In the genomic region with DNA sequence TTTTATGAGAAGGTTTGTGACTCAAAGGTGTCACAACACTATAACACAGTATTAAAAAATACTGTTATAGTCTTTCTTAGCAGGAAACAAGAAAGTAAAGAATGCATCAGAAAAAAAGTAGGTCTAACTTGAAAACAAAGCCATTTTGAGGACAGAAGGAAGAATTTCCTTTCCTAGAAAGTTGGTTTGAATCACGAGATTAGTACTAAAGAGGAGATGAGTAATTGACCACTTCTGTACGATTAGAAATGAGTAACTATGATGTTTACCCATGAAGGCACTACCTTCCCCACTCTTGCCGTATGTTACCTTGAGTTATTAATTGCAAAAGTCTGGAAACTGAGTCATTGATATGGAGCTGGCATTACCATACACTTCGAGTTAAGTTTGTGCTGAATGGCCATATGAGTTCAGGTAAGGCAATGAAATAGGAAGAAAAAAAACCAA, we compare ENCODE assay signal across 17 cellular contexts.
DNase-seq lines count a peak whose midpoint lies in the region; ATAC-seq and TF ChIP-seq lines count a peak whose summit lies in the region.
"Had no signal": no experiment of that assay in that cellular context is flagged by ENCODE, and none has a peak within 500 bp of the region (broad histone marks: within the 10 kb centered on the region; RNA-seq: fewer than 3 reads in every experiment).

No MANE protein-coding gene starts in this region.

- H3F3A ChIP-seq in SK-N-SH (replicated peaks; ENCODE audit: insufficient read depth) = no peaks in the 10 kb centered on the region

- CTCF ChIA-PET in SK-N-SH (lab: Yijun Ruan, JAX) = interaction anchor here (0.7 kb wide), 1 partner anchor 212 kb away, joined by 3 read pairs; no protein-coding TSS in a partner anchor

- POLR2A ChIA-PET in SK-N-SH (lab: Yijun Ruan, JAX) = no interaction called here

- H3K27ac ChIP-seq in SK-N-SH (ENCODE audit: low read depth in 2 of 2, low read length in 1 of 2) = 0 out of 4 replicates have a peak overlapping the region, but pooled peaks of 1 of the 2 experiments have one; percentile 14
- no peak overlapping the region for H3K27ac ChIP-seq in heart right ventricle
- H3K27ac ChIP-seq: 22Rv1, thyroid gland had no signal

- TF ChIP-seq CTCF in SK-N-SH (IDR thresholded peaks at IDR 0.05) (no peak), choroid plexus epithelial cell (conservative IDR thresholded peaks at IDR 0.05; ENCODE audit: low read depth, low read length) (no peak), heart right ventricle (IDR thresholded peaks at IDR 0.05) (no peak)

- no peak overlapping the region for H3K4me3 ChIP-seq in SK-N-SH (ENCODE audit: low read depth in 2 of 2, low read length in 1 of 2)
- no peak overlapping the region for H3K4me3 ChIP-seq in choroid plexus epithelial cell (ENCODE audit: low read depth, low read length)
- H3K4me3 ChIP-seq in heart right ventricle = no peak overlapping the region
- H3K4me3 ChIP-seq: thyroid gland had no signal

- H4K20me1 ChIP-seq in SK-N-SH (ENCODE audit: insufficient read depth) = no peaks in the 10 kb centered on the region

- H3K4me1 ChIP-seq in SK-N-SH (ENCODE audit: control insufficient read depth in 1 of 2, insufficient read depth in 2 of 2, low read depth in 1 of 2, low read length in 1 of 2) (peaks cover 0 to 3% of the 10 kb centered on the region in 2 experiments; a peak in 1 of 4 replicates), heart right ventricle (peaks cover 0 to 25% (median 19%) of the 10 kb centered on the region in 9 donors)
- H3K4me1 ChIP-seq: thyroid gland had no signal

- H3K36me3 ChIP-seq in SK-N-SH (replicated peaks in 1 of 2; ENCODE audit: control insufficient read depth in 1 of 2, insufficient read depth in 2 of 2, low read length in 1 of 2) (peaks cover 2 to 11% of the 10 kb centered on the region in 2 experiments), heart right ventricle (peaks cover 0 to 7% (median 0%) of the 10 kb centered on the region in 9 donors)
- H3K36me3 ChIP-seq: thyroid gland had no signal

- no peak overlapping the region for H2AFZ ChIP-seq in SK-N-SH (ENCODE audit: low read depth)

- peak in 1 of 2 experiments; percentile 66; a peak in 1 of 4 replicates for TF ChIP-seq EP300 in SK-N-SH (IDR thresholded peaks at IDR 0.05; ENCODE audit: borderline replicate concordance in 1 of 2, low read depth in 1 of 2, low read length in 1 of 2)

- ATAC-seq in SK-N-SH treated with all-trans-retinoic acid at 6 μM for 48 hours (no peak), GM18520 (IDR thresholded peaks at IDR 0.05; ENCODE audit: unreplicated experiment) (no peak), heart right ventricle (no peak)

- no peak overlapping the region for H3K4me2 ChIP-seq in SK-N-SH

- no peaks in the 10 kb centered on the region for H3K27me3 ChIP-seq in SK-N-SH (ENCODE audit: insufficient read depth)
- no peaks in the 10 kb centered on the region for H3K27me3 ChIP-seq in heart right ventricle
- H3K27me3 ChIP-seq: thyroid gland had no signal

- no peaks in the 10 kb centered on the region for H3K9me3 ChIP-seq in SK-N-SH
- H3K9me3 ChIP-seq in heart right ventricle = no peaks in the 10 kb centered on the region
- H3K9me3 ChIP-seq: thyroid gland had no signal

- 32% methylated on average over 4 of the region's 4 CpGs for WGBS in SK-N-SH (ENCODE audit: low lambda C conversion rate)
- 81 to 86% methylated on average over 4 of the region's 4 CpGs for WGBS in heart right ventricle, 2 donors

- TF ChIP-seq RAD21 in SK-N-SH (IDR thresholded peaks at IDR 0.05; ENCODE audit: low read length) = no peak

- no peak for DNase-seq in SK-N-SH
- peak; percentile 81 for DNase-seq in LHCN-M2 (ENCODE audit: low read depth)
- peak; percentile 73 for DNase-seq in choroid plexus epithelial cell (ENCODE audit: low read depth)
- peak; percentile 51 for DNase-seq in pulmonary artery endothelial cell (ENCODE audit: low read depth, low spot score)
- no peak for DNase-seq in NCI-H2107 treated with DMSO at 0.1 percent for 48 hours (lab: John Stamatoyannopoulos, UW; ENCODE audit: unreplicated experiment)
- DNase-seq in heart right ventricle = no peak
- DNase-seq: activated CD4-positive, alpha-beta T cell treated with anti-CD3 and anti-CD28 coated beads, Interleukin-2, amount 10 ng/mL, durations not matched to agents 24 days and 14 days; activated naive CD4-positive, alpha-beta T cell; Calu3; cerebellar nuclear complex; NCI-H1417; NCI-H446; nucleus accumbens; thyroid gland had no signal

- no peaks in the 10 kb centered on the region for H3K9me2 ChIP-seq in SK-N-SH

- no peak overlapping the region for H3K9ac ChIP-seq in SK-N-SH

- no peaks in the 10 kb centered on the region for H3K79me2 ChIP-seq in SK-N-SH (ENCODE audit: insufficient read depth)

- intact Hi-C loops in heart right ventricle (cut with DNase I) = loop anchor here in 1 of 10 donors (5.0 kb wide), 1 partner anchor 48 kb away; no protein-coding TSS in a partner anchor

TF ChIP-seq in SK-N-SH, 30 proteins besides CTCF, POLR2A, EP300 and RAD21 (continues in another document):
- TF ChIP-seq MEF2A (IDR thresholded peaks at IDR 0.05; ENCODE audit: borderline replicate concordance, low read depth) = 0 out of 2 replicates have a peak, but pooled peaks have one; percentile 12
- TF ChIP-seq RXRA (IDR thresholded peaks at IDR 0.05; ENCODE audit: borderline replicate concordance, low read depth) = peak; percentile 59; the same call in 1 of the 2 replicates
- no peak for TF ChIP-seq MXI1 (IDR thresholded peaks at IDR 0.05; ENCODE audit: low read depth, low read length)
- TF ChIP-seq NFIC (IDR thresholded peaks at IDR 0.05; ENCODE audit: borderline replicate concordance) = peak; percentile 24; the same call in 1 of the 2 replicates
- TF ChIP-seq RFX5 (IDR thresholded peaks at IDR 0.05; ENCODE audit: low read length) = no peak
- TF ChIP-seq MAX (IDR thresholded peaks at IDR 0.05; ENCODE audit: low read depth) = 0 out of 2 replicates have a peak, but pooled peaks have one; percentile 25
- peak; percentile 30; the same call in 1 of the 2 replicates for TF ChIP-seq TEAD4 (IDR thresholded peaks at IDR 0.05; ENCODE audit: borderline replicate concordance, insufficient read depth)
- TF ChIP-seq PBX3 (IDR thresholded peaks at IDR 0.05) = peak; percentile 63
- peak; percentile 78 for TF ChIP-seq TCF12 (IDR thresholded peaks at IDR 0.05)
- TF ChIP-seq JUND (IDR thresholded peaks at IDR 0.05) = peak; percentile 55

TF ChIP-seq in SK-N-SH treated with all-trans-retinoic acid at 6 μM for 48 hours, 23 proteins besides CTCF, POLR2A, EP300 and RAD21:
- TF ChIP-seq ZNF8 (CRISPR knock-in tag; IDR thresholded peaks at IDR 0.05) (no peak), PATZ1 (CRISPR knock-in tag; IDR thresholded peaks at IDR 0.05; ENCODE audit: borderline replicate concordance) (no peak), ZNF565 (CRISPR knock-in tag; conservative IDR thresholded peaks at IDR 0.05; ENCODE audit: low read depth) (no peak), BACH2 (CRISPR knock-in tag; IDR thresholded peaks at IDR 0.05; ENCODE audit: borderline replicate concordance) (no peak)

Comparison
In these comparisons a context has a peak if more than half of its experiments do, and no peak if none do; other contexts are left out.
1. DNase-seq: peak in LHCN-M2 (single experiment), choroid plexus epithelial cell (single experiment) and pulmonary artery endothelial cell (single experiment); none in SK-N-SH (single experiment), NCI-H2107 treated with DMSO at 0.1 percent for 48 hours (single experiment) and heart right ventricle (0 of 2).